In the genomic region with DNA sequence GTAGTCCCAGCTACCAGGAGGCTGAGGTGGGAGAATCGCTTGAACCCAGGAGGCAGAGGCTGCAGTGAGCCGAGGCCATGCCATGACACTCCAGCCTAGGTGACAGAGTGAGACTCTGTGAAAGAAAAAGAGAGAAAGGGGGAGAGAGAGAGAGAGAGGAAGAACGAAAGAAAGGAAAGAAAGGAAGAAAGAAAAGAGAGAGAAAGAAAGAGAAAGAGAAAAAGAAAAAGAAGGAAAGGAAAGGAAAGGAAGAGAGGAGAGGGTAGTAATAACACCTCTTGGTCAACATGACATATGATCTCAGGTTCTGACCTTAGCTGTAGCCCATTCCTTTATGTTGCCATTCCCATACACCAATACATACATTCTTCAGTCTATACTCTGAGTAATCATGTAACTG, we compare ENCODE assay signal across 24 cellular contexts.
"Had no signal": no experiment of that assay in that cellular context is flagged by ENCODE, and none has a peak within 500 bp of the region (broad histone marks: within the 10 kb centered on the region; RNA-seq: fewer than 3 reads in every experiment).

No MANE protein-coding gene starts in this region.

- H3K9me3 Mint-ChIP-seq: activated CD4-positive, alpha-beta memory T cell treated with anti-CD3 and anti-CD28 coated beads, Interleukin-2, amount 10 ng/mL, durations not matched to agents 7 days and 5 days; activated CD4-positive, alpha-beta T cell treated with anti-CD3 and anti-CD28 coated beads, Interleukin-2, amount 10 ng/mL, durations not matched to agents 7 days and 5 days; activated T-cell treated with anti-CD3 and anti-CD28 coated beads, Interleukin-2, amount 50 U/mL, for 4 hours; activated T-helper 17 cell treated with anti-CD3 and anti-CD28 coated beads, Interleukin-2, amount 50 U/mL, for 72 hours; nephron; stimulated activated naive CD8-positive, alpha-beta T cell treated with anti-CD3 and anti-CD28 coated beads, Interleukin-15, Interleukin-2, amounts not matched to agents 100 ng/mL and 50 ng/mL, for 24 hours had no signal

- H3K27me3 Mint-ChIP-seq: activated CD4-positive, alpha-beta memory T cell treated with anti-CD3 and anti-CD28 coated beads, Interleukin-2, amount 10 ng/mL, durations not matched to agents 7 days and 5 days; activated CD4-positive, alpha-beta T cell treated with anti-CD3 and anti-CD28 coated beads, Interleukin-2, amount 10 ng/mL, durations not matched to agents 7 days and 5 days; activated T-helper 17 cell treated with anti-CD3 and anti-CD28 coated beads, Interleukin-2, amount 50 U/mL, for 72 hours; stimulated activated naive CD8-positive, alpha-beta T cell treated with anti-CD3 and anti-CD28 coated beads, Interleukin-15, Interleukin-2, amounts not matched to agents 100 ng/mL and 50 ng/mL, for 24 hours had no signal

- H3K4me3 ChIP-seq: left lung, lower lobe of right lung, skin epidermis, thoracic aorta, uterus had no signal

- H3K36me3 ChIP-seq: thoracic aorta, uterus had no signal

- H3K27ac Mint-ChIP-seq: activated CD4-positive, alpha-beta memory T cell treated with anti-CD3 and anti-CD28 coated beads, Interleukin-2, amount 10 ng/mL, durations not matched to agents 7 days and 5 days; activated CD4-positive, alpha-beta T cell treated with anti-CD3 and anti-CD28 coated beads, Interleukin-2, amount 10 ng/mL, durations not matched to agents 7 days and 5 days; activated T-helper 17 cell treated with anti-CD3 and anti-CD28 coated beads, Interleukin-2, amount 50 U/mL, for 72 hours; nephron had no signal

- DNase-seq: activated CD4-positive, alpha-beta memory T cell treated with anti-CD3 and anti-CD28 coated beads, Interleukin-2, amount 10 ng/mL, durations not matched to agents 7 days and 5 days; activated CD4-positive, alpha-beta T cell treated with anti-CD3 and anti-CD28 coated beads for 1 hour; activated CD4-positive, alpha-beta T cell treated with anti-CD3 and anti-CD28 coated beads, Interleukin-2, amount 10 ng/mL, durations not matched to agents 7 days and 5 days; activated gamma-delta T cell treated with Interleukin-2 at 50 U/mL for 16 hours; activated naive CD4-positive, alpha-beta T cell treated with anti-CD3 and anti-CD28 coated beads, Interleukin-2, amount 50 U/mL, for 16 hours; activated T-cell treated with anti-CD3 and anti-CD28 coated beads, Interleukin-2, amount 50 U/mL, for 4 hours; amygdala; caudate nucleus; left lung; lower lobe of right lung; mesenchymal stem cell; retina; stimulated activated CD4-positive, alpha-beta T cell treated with anti-CD3 and anti-CD28 coated beads, Interleukin-12 subunit alpha, Interleukin-12 subunit beta, amount 100 ng/mL, for 4 hours; stimulated activated CD4-positive, alpha-beta T cell treated with anti-CD3 and anti-CD28 coated beads, Interleukin-4, amount 100 ng/mL, for 1 hour; T-helper 2 cell; trophoblast cell; uterus had no signal

- H3K4me1 ChIP-seq: uterus had no signal

- H3K9me3 ChIP-seq: left lung, lower lobe of right lung, neutrophil, thoracic aorta, uterus had no signal

- H3K4me3 Mint-ChIP-seq: activated CD4-positive, alpha-beta memory T cell treated with anti-CD3 and anti-CD28 coated beads, Interleukin-2, amount 10 ng/mL, durations not matched to agents 7 days and 5 days; activated CD4-positive, alpha-beta T cell treated with anti-CD3 and anti-CD28 coated beads, Interleukin-2, amount 10 ng/mL, durations not matched to agents 7 days and 5 days; activated T-cell treated with anti-CD3 and anti-CD28 coated beads, Interleukin-2, amount 50 U/mL, for 4 hours; activated T-helper 17 cell treated with anti-CD3 and anti-CD28 coated beads, Interleukin-2, amount 50 U/mL, for 72 hours; nephron; stimulated activated naive CD8-positive, alpha-beta T cell treated with anti-CD3 and anti-CD28 coated beads, Interleukin-15, Interleukin-2, amounts not matched to agents 100 ng/mL and 50 ng/mL, for 24 hours had no signal

- H3K27ac ChIP-seq: left lung, lower lobe of right lung, neutrophil, thoracic aorta, uterus had no signal

- ATAC-seq: activated T-cell treated with anti-CD3 and anti-CD28 coated beads, Interleukin-2, amount 50 U/mL, for 4 hours; activated T-helper 17 cell treated with anti-CD3 and anti-CD28 coated beads, Interleukin-2, amount 50 U/mL, for 72 hours; left lung; lower lobe of right lung; sciatic nerve had no signal

- H3K27me3 ChIP-seq: left lung, neutrophil, uterus had no signal
